In genomic region chr16:73365010-73365409, GRCh38 we compare ENCODE assay signal across 13 cellular contexts.
DNase-seq lines count a peak whose midpoint lies in the region; ATAC-seq and TF ChIP-seq lines count a peak whose summit lies in the region.
"Had no signal": no experiment of that assay in that cellular context is flagged by ENCODE, and none has a peak within 500 bp of the region (broad histone marks: within the 10 kb centered on the region; RNA-seq: fewer than 3 reads in every experiment).

No MANE protein-coding gene starts in this region.

- H3K36me3 Mint-ChIP-seq in WTC11: no peaks in the 10 kb centered on the region

- CTCF ChIA-PET in WTC11 (lab: Charles Lee): interaction anchor here (0.5 kb wide), 1 partner anchor 150 kb away, joined by 3 read pairs; no protein-coding TSS in a partner anchor

- POLR2A ChIA-PET in WTC11 (lab: Charles Lee): no interaction called here

- H3K4me3 Mint-ChIP-seq in WTC11: no peak overlapping the region
- H3K4me3 Mint-ChIP-seq: neural crest cell had no signal

- no peaks in the 10 kb centered on the region for H3K27me3 Mint-ChIP-seq in WTC11 (ENCODE audit: low read depth)

- peaks cover 2% of the 10 kb centered on the region; the same call in 1 of the 2 replicates for H3K27me3 ChIP-seq in BE2C
- H3K27me3 ChIP-seq: BLaER1 had no signal

- TF ChIP-seq CTCF in BE2C (IDR thresholded peaks at IDR 0.05; ENCODE audit: low read depth, low read length): no peak
- TF ChIP-seq CTCF in fibroblast of villous mesenchyme (IDR thresholded peaks at IDR 0.05; ENCODE audit: insufficient read depth, low read depth, low read length): no peak
- no peak for TF ChIP-seq CTCF in WTC11 (IDR thresholded peaks at IDR 0.05)

- peaks cover 13% of the 10 kb centered on the region for H3K4me1 ChIP-seq in BE2C
- H3K4me1 ChIP-seq: BLaER1 had no signal

- H3K36me3 ChIP-seq in BE2C: no peaks in the 10 kb centered on the region
- H3K36me3 ChIP-seq: BLaER1, WERI-Rb-1 had no signal

- ATAC-seq in HG03097 (IDR thresholded peaks at IDR 0.05; ENCODE audit: low FRiP score, unreplicated experiment): no peak
- no peak for ATAC-seq in WTC11
- ATAC-seq: left lobe of liver had no signal

- H3K9me3 ChIP-seq in BE2C: no peaks in the 10 kb centered on the region
- H3K9me3 ChIP-seq: BLaER1 had no signal

- DNase-seq in BE2C: peak; percentile 98
- peak; percentile 12 for DNase-seq in M059J (ENCODE audit: low read depth)
- DNase-seq in NCI-H69 (lab: John Stamatoyannopoulos, UW): peak; percentile 79
- peak; percentile 44 for DNase-seq in fibroblast of villous mesenchyme (ENCODE audit: low read depth)
- DNase-seq in NCI-H187 treated with DMSO at 0.1 percent for 48 hours (lab: John Stamatoyannopoulos, UW): no peak
- DNase-seq in activated T-cell treated with anti-CD3 and anti-CD28 coated beads for 4 hours: no peak
- DNase-seq in WTC11 (ENCODE audit: low spot score): no peak
- DNase-seq: NCI-H2029, WERI-Rb-1 had no signal

- no peaks in the 10 kb centered on the region for H3K9me3 Mint-ChIP-seq in WTC11
- H3K9me3 Mint-ChIP-seq: neural crest cell had no signal

- H3K4me3 ChIP-seq in BE2C (ENCODE audit: low read depth, low read length) (no peak overlapping the region), fibroblast of villous mesenchyme (ENCODE audit: low read depth, low read length) (no peak overlapping the region)
- H3K4me3 ChIP-seq: BLaER1 had no signal

- H3K27ac Mint-ChIP-seq in WTC11: no peak overlapping the region

- H3K4me1 Mint-ChIP-seq in WTC11: no peaks in the 10 kb centered on the region

TF ChIP-seq in WTC11, 78 proteins besides CTCF, POLR2A, EP300 and RAD21:
- no peak for TF ChIP-seq MYBL2 (CRISPR knock-in tag; IDR thresholded peaks at IDR 0.05)
- TF ChIP-seq, protein P1, sequence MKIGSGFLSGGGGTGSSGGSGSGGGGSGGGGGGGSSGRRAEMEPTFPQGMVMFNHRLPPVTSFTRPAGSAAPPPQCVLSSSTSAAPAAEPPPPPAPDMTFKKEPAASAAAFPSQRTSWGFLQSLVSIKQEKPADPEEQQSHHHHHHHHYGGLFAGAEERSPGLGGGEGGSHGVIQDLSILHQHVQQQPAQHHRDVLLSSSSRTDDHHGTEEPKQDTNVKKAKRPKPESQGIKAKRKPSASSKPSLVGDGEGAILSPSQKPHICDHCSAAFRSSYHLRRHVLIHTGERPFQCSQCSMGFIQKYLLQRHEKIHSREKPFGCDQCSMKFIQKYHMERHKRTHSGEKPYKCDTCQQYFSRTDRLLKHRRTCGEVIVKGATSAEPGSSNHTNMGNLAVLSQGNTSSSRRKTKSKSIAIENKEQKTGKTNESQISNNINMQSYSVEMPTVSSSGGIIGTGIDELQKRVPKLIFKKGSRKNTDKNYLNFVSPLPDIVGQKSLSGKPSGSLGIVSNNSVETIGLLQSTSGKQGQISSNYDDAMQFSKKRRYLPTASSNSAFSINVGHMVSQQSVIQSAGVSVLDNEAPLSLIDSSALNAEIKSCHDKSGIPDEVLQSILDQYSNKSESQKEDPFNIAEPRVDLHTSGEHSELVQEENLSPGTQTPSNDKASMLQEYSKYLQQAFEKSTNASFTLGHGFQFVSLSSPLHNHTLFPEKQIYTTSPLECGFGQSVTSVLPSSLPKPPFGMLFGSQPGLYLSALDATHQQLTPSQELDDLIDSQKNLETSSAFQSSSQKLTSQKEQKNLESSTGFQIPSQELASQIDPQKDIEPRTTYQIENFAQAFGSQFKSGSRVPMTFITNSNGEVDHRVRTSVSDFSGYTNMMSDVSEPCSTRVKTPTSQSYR (CRISPR knock-in tag; IDR thresholded peaks at IDR 0.05): no peak
- TF ChIP-seq USF1 (CRISPR knock-in tag; IDR thresholded peaks at IDR 0.05): no peak
- no peak for TF ChIP-seq GRHL2 (CRISPR knock-in tag; IDR thresholded peaks at IDR 0.05; ENCODE audit: insufficient replicate concordance, severe bottlenecking)

Comparison
In these comparisons a context has a peak if more than half of its experiments do, and no peak if none do; other contexts are left out.
1. DNase-seq: peak in BE2C (single experiment), M059J (single experiment), NCI-H69 (single experiment) and fibroblast of villous mesenchyme (single experiment); none in NCI-H187 treated with DMSO at 0.1 percent for 48 hours (single experiment), activated T-cell treated with anti-CD3 and anti-CD28 coated beads for 4 hours (single experiment) and WTC11 (single experiment).